1 cellular context compared by ENCODE assay signal in genomic region chr6:26031595-26032386, GRCh38.
TF ChIP-seq lines count a peak whose summit lies in the region.

No MANE protein-coding gene starts in this region.

TF ChIP-seq in K562, 482 proteins besides CTCF, POLR2A, EP300 and RAD21 (continued from another document):
- TF ChIP-seq, protein P1, sequence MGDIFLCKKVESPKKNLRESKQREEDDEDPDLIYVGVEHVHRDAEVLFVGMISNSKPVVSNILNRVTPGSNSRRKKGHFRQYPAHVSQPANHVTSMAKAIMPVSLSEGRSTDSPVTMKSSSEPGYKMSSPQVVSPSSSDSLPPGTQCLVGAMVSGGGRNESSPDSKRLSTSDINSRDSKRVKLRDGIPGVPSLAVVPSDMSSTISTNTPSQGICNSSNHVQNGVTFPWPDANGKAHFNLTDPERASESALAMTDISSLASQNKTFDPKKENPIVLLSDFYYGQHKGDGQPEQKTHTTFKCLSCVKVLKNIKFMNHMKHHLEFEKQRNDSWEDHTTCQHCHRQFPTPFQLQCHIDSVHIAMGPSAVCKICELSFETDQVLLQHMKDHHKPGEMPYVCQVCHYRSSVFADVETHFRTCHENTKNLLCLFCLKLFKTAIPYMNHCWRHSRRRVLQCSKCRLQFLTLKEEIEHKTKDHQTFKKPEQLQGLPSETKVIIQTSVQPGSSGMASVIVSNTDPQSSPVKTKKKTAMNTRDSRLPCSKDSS (IDR thresholded peaks at IDR 0.05; ENCODE audit: low read depth, partially characterized antibody): no peak
- peak; percentile 62 to 91; a peak in 3 of 4 replicates for TF ChIP-seq NONO (IDR thresholded peaks at IDR 0.05; ENCODE audit: low read depth in 2 of 2, low read length in 1 of 2)
- TF ChIP-seq MTA2 (IDR thresholded peaks at IDR 0.05; ENCODE audit: low read depth): peak; percentile 45; the same call in 1 of the 2 replicates
- TF ChIP-seq TGIF2 (CRISPR knock-in tag; IDR thresholded peaks at IDR 0.05): peak; percentile 97; the same call in 1 of the 2 replicates
- no peak; the same call in 1 of the 2 replicates for TF ChIP-seq STAG1 (CRISPR knock-in tag; IDR thresholded peaks at IDR 0.05; ENCODE audit: borderline replicate concordance)
- TF ChIP-seq ESRRB (CRISPR knock-in tag; IDR thresholded peaks at IDR 0.05; ENCODE audit: borderline replicate concordance): no peak
- TF ChIP-seq TAF9B (IDR thresholded peaks at IDR 0.05; ENCODE audit: partially characterized antibody): peak; percentile 90
- peak in 1 of 2 experiments; percentile 57; a peak in 2 of 4 replicates for TF ChIP-seq ZNF318 (IDR thresholded peaks at IDR 0.05; ENCODE audit: borderline replicate concordance in 1 of 2, low read depth in 1 of 2)
- peak; percentile 96 for TF ChIP-seq JUND (IDR thresholded peaks at IDR 0.05; ENCODE audit: borderline replicate concordance, low read depth, low read length)
- TF ChIP-seq JUND (tag; IDR thresholded peaks at IDR 0.05; ENCODE audit: borderline replicate concordance, low read depth, low read length): peak; percentile 98
- TF ChIP-seq ZEB2 (IDR thresholded peaks at IDR 0.05): peak; percentile 70
- TF ChIP-seq HCFC1 (IDR thresholded peaks at IDR 0.05; ENCODE audit: low read depth, low read length): peak; percentile 67
- TF ChIP-seq LEF1 (IDR thresholded peaks at IDR 0.05): no peak; the same call in 1 of the 2 replicates
- TF ChIP-seq CEBPZ (IDR thresholded peaks at IDR 0.05; ENCODE audit: borderline replicate concordance, low read depth, low read length): no peak
- TF ChIP-seq NCOR1 (IDR thresholded peaks at IDR 0.05): peak; percentile 88
- no peak; the same call in 1 of the 2 replicates for TF ChIP-seq NFATC3 (IDR thresholded peaks at IDR 0.05)
- no peak for TF ChIP-seq COPS2 (conservative IDR thresholded peaks at IDR 0.05)
- TF ChIP-seq ZFX (CRISPR knock-in tag; IDR thresholded peaks at IDR 0.05): peak; percentile 97
- peak; percentile 18; the same call in 1 of the 2 replicates for TF ChIP-seq MAFF (IDR thresholded peaks at IDR 0.05; ENCODE audit: low read length)
- no peak; a peak in 1 of 6 replicates for TF ChIP-seq ZBTB11 (CRISPR knock-in tag; IDR thresholded peaks at IDR 0.05)
- peak; percentile 99; the same call in 1 of the 2 replicates for TF ChIP-seq FOXP1 (CRISPR knock-in tag; IDR thresholded peaks at IDR 0.05)
- TF ChIP-seq EHMT2 (IDR thresholded peaks at IDR 0.05): no peak
